In the genomic region with DNA sequence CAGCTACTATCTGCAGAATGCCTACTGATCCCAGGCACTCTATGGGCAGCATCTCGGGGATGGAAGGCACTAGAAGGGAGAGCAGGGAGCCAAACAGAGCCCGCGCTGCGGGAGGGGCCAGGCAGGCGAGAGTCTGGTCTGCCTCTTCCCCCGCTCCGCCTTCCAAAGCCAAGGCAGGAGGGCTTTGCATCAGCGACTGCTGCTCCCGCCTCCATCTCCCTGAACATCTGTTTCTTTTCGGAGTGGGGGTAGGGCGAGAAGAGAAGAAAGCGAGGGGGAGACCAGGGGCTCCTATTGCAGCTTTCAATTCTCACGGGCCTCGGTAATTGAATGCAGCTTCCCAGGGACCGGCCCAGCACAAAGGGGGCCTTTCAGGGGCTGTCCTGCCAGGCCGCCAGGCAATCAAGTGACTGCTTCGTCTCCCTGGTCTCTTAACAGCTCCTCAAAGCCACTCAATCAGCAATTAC, we compare ENCODE assay signal across 9 cellular contexts. TPM values are rescaled to one million over a fixed set of nuclear protein-coding genes. Genes with fewer than 3 reads are reported as not detected.
DNase-seq lines count a peak whose midpoint lies in the region; ATAC-seq, FAIRE-seq and TF ChIP-seq lines count a peak whose summit lies in the region.
"Had no signal": no experiment of that assay in that cellular context is flagged by ENCODE, and none has a peak within 500 bp of the region (broad histone marks: within the 10 kb centered on the region; RNA-seq: fewer than 3 reads in every experiment).

No MANE protein-coding gene starts in this region.

- TF ChIP-seq CTCF in D721Med (IDR thresholded peaks at IDR 0.05; ENCODE audit: insufficient read depth, missing control alignments) = no peak
- no peak for TF ChIP-seq CTCF in RWPE1 (conservative IDR thresholded peaks at IDR 0.05; ENCODE audit: low read depth)
- TF ChIP-seq CTCF in gastroesophageal sphincter (IDR thresholded peaks at IDR 0.05) = no peak

- H3K4me3 ChIP-seq in gastroesophageal sphincter = peak overlapping the region in 1 of 2 donors; percentile 27
- no peak overlapping the region for H3K4me3 ChIP-seq in effector memory CD4-positive, alpha-beta T cell (ENCODE audit: insufficient read depth, low read depth, low read length, poor library complexity, severe bottlenecking)

- H3K9me3 ChIP-seq in gastroesophageal sphincter = no peaks in the 10 kb centered on the region
- H3K9me3 ChIP-seq in effector memory CD4-positive, alpha-beta T cell (ENCODE audit: control insufficient read depth, low read length) = no peaks in the 10 kb centered on the region

- intact Hi-C loops in posterior cingulate gyrus (cut with DNase I) = loop anchor here (2.0 kb wide), 1 partner anchor 32 kb away; no protein-coding TSS in a partner anchor

- no peaks in the 10 kb centered on the region for H3K36me3 ChIP-seq in gastroesophageal sphincter
- H3K36me3 ChIP-seq in effector memory CD4-positive, alpha-beta T cell (ENCODE audit: control insufficient read depth, insufficient read depth, low read length) = no peaks in the 10 kb centered on the region

- TF ChIP-seq POLR2A in gastroesophageal sphincter (IDR thresholded peaks at IDR 0.05) = no peak

- CTCF ChIA-PET in RWPE1 (lab: Yijun Ruan, JAX) = interaction anchor here (3.8 kb wide), 1 partner anchor 32 kb away, joined by 18 read pairs; the partner anchor contains the start of gene CDC42EP4

- peak; percentile 77 for DNase-seq in D721Med (ENCODE audit: insufficient read length, low spot score)
- DNase-seq in RWPE1 (ENCODE audit: low spot score) = no peak
- DNase-seq in posterior cingulate gyrus = peak; percentile 67 to 98 (median 82)
- DNase-seq in activated T-cell treated with anti-CD3 and anti-CD28 coated beads, Interleukin-2, amount 50 U/mL, for 1 hour = no peak
- DNase-seq in effector memory CD4-positive, alpha-beta T cell = no peak
- DNase-seq: activated CD4-positive, CD25-positive, alpha-beta regulatory T cell treated with anti-CD3 and anti-CD28 coated beads, Interleukin-2, amount 50 U/mL, for 72 hours had no signal

- no peak for TF ChIP-seq EP300 in gastroesophageal sphincter (IDR thresholded peaks at IDR 0.05)

- FAIRE-seq in D721Med (lab: Jason Lieb, UNC) = no peak

- peaks cover 0 to 67% (median 26%) of the 10 kb centered on the region in 3 donors for H3K4me1 ChIP-seq in gastroesophageal sphincter
- no peaks in the 10 kb centered on the region for H3K4me1 ChIP-seq in effector memory CD4-positive, alpha-beta T cell (ENCODE audit: control insufficient read depth, insufficient read depth, low read length, poor library complexity, severe bottlenecking)

- POLR2A ChIA-PET in RWPE1 (lab: Yijun Ruan, JAX; ENCODE audit: low non-redundant PET) = no interaction called here

- ATAC-seq in gastroesophageal sphincter = peak; percentile 58
- ATAC-seq in HG03439 (IDR thresholded peaks at IDR 0.05; ENCODE audit: unreplicated experiment) = no peak
- no peak for ATAC-seq in GM21381 (IDR thresholded peaks at IDR 0.05; ENCODE audit: unreplicated experiment)

- H3K27ac ChIP-seq in RWPE1 = peak overlapping the region; percentile 97
- H3K27ac ChIP-seq in gastroesophageal sphincter = peak overlapping the region; percentile 10 to 82 (median 78)
- no peak overlapping the region for H3K27ac ChIP-seq in effector memory CD4-positive, alpha-beta T cell (ENCODE audit: insufficient read depth, low read length, poor library complexity, severe bottlenecking)

- H3K27me3 ChIP-seq in gastroesophageal sphincter = no peaks in the 10 kb centered on the region
- no peaks in the 10 kb centered on the region for H3K27me3 ChIP-seq in effector memory CD4-positive, alpha-beta T cell (replicated peaks; ENCODE audit: control insufficient read depth, insufficient read depth, low read length, poor library complexity, severe bottlenecking)

- 0% methylated on average over 6 of the region's 17 CpGs; no CpG with 5 or more reads in 1 of the 2 donors for WGBS in gastroesophageal sphincter (ENCODE audit: low coverage in 1 of 2), 2 donors

RNA-seq across cellular contexts. Expression of gene CDC42EP4, which starts 31.4 kb away (rescaled TPM):
- 100 to 1,000 TPM in 1 of 4 donors, 10 to 100 TPM in 3; 69.4 to 106 (median 73.0) TPM for total RNA-seq in gastroesophageal sphincter

Comparison
In these comparisons a context has a peak if more than half of its experiments do, and no peak if none do; other contexts are left out.
1. DNase-seq: peak in D721Med (single experiment) and posterior cingulate gyrus (10 of 10); none in RWPE1 (single experiment), activated T-cell treated with anti-CD3 and anti-CD28 coated beads, Interleukin-2, amount 50 U/mL, for 1 hour (single experiment) and effector memory CD4-positive, alpha-beta T cell (0 of 3).